In genomic region chr13:54972838-54973237, GRCh38 we compare ENCODE assay signal across 28 cellular contexts.
"Had no signal": no experiment of that assay in that cellular context is flagged by ENCODE, and none has a peak within 500 bp of the region (broad histone marks: within the 10 kb centered on the region; RNA-seq: fewer than 3 reads in every experiment).

No MANE protein-coding gene starts in this region.

- H3K4me1 ChIP-seq: colonic mucosa, esophagus muscularis mucosa, esophagus squamous epithelium, foreskin keratinocyte, gastrocnemius medialis, gastroesophageal sphincter, heart left ventricle, heart right ventricle had no signal

- H3K27ac ChIP-seq: colonic mucosa, coronary artery, dorsolateral prefrontal cortex, epithelial cell of prostate, esophagus muscularis mucosa, esophagus squamous epithelium, foreskin keratinocyte, gastrocnemius medialis, gastroesophageal sphincter, heart left ventricle, heart right ventricle had no signal

- H3K4me3 ChIP-seq: colonic mucosa, coronary artery, dorsolateral prefrontal cortex, esophagus muscularis mucosa, esophagus squamous epithelium, gastrocnemius medialis, gastroesophageal sphincter, heart left ventricle, heart right ventricle had no signal

- H3K27ac Mint-ChIP-seq: dendritic cell treated with granulocyte-macrophage colony-stimulating factor and Interleukin-4, amounts not matched to agents 40 ng/mL and 50 ng/mL, for 4 days; effector memory CD8-positive, alpha-beta T cell; endodermal cell had no signal

- ATAC-seq: effector memory CD8-positive, alpha-beta T cell; esophagus mucosa; foreskin keratinocyte; gastrocnemius medialis; gastroesophageal sphincter; heart left ventricle; heart right ventricle had no signal

- H3K9me3 ChIP-seq: colonic mucosa, esophagus muscularis mucosa, esophagus squamous epithelium, gastrocnemius medialis, gastroesophageal sphincter, heart left ventricle had no signal

- H3K9me3 Mint-ChIP-seq: dendritic cell treated with granulocyte-macrophage colony-stimulating factor and Interleukin-4, amounts not matched to agents 40 ng/mL and 50 ng/mL, for 4 days; endodermal cell had no signal

- H3K27me3 Mint-ChIP-seq: dendritic cell treated with granulocyte-macrophage colony-stimulating factor and Interleukin-4, amounts not matched to agents 40 ng/mL and 50 ng/mL, for 4 days; effector memory CD8-positive, alpha-beta T cell had no signal

- H3K27me3 ChIP-seq: colonic mucosa, dorsolateral prefrontal cortex, esophagus muscularis mucosa, esophagus squamous epithelium, foreskin keratinocyte, gastrocnemius medialis, gastroesophageal sphincter, heart left ventricle, heart right ventricle had no signal

- FAIRE-seq: colon, endometrium, endothelial cell of umbilical vein had no signal

- H3K4me3 Mint-ChIP-seq: dendritic cell treated with granulocyte-macrophage colony-stimulating factor and Interleukin-4, amounts not matched to agents 40 ng/mL and 50 ng/mL, for 4 days; effector memory CD8-positive, alpha-beta T cell; endodermal cell had no signal

- DNase-seq: colonic mucosa; cortex of kidney; dermis blood vessel endothelial cell; dorsolateral prefrontal cortex; effector CD4-positive, alpha-beta T cell; effector CD8-positive, alpha-beta T cell; effector memory CD4-positive, alpha-beta T cell; effector memory CD8-positive, alpha-beta T cell; endodermal cell; erythroblast; esophagus squamous epithelium; foreskin fibroblast; foreskin keratinocyte; foreskin melanocyte; gastrocnemius medialis; glutamatergic neuron; head of caudate nucleus; heart left ventricle; heart right ventricle had no signal

- H3K36me3 ChIP-seq: colonic mucosa, esophagus muscularis mucosa, esophagus squamous epithelium, gastrocnemius medialis, gastroesophageal sphincter, heart left ventricle, heart right ventricle had no signal
